Comparison of ENCODE assay signal across 13 cellular contexts in the genomic region with DNA sequence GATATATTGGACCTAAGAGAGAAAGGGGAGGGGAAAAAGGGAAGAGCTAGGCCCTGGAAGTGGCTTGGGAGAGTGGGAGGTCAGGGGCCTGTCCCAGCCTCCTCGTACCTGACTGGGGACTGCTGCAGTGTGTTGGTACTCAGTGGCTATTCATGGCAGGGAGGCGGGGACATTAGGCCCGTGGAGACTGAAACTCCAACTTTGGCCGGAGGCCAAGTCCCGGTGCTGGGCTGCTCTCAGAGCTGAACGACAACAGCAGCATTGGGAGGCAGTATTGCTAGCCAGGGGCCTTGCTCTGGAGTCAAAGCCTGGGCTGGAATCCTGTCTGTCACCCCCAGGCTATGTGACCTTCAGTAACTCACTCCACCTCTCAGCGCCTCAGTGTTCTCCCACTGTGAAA. TPM values are rescaled to one million over a fixed set of nuclear protein-coding genes. Genes with fewer than 3 reads are reported as not detected.
A peak's percentile ranks its signal among the peaks of the same experiment; 100 is the strongest.
DNase-seq lines count a peak whose midpoint lies in the region; ATAC-seq and TF ChIP-seq lines count a peak whose summit lies in the region.
"Had no signal": no experiment of that assay in that cellular context is flagged by ENCODE, and none has a peak within 500 bp of the region (broad histone marks: within the 10 kb centered on the region; RNA-seq: fewer than 3 reads in every experiment).

No MANE protein-coding gene starts in this region.

- intact Hi-C loops in esophagus muscularis mucosa (cut with DNase I) = no loop called here
- intact Hi-C loops in uterus (cut with DNase I; ENCODE audit: low total_unique reads) = no loop called here

- H3K36me3 Mint-ChIP-seq in T-cell = no peaks in the 10 kb centered on the region
- H3K36me3 Mint-ChIP-seq: immature natural killer cell had no signal

- no peak for ATAC-seq in T-cell (replicated peaks in 1 of 4)
- ATAC-seq: activated CD8-positive, alpha-beta memory T cell treated with anti-CD3 and anti-CD28 coated beads, Interleukin-2, amount 10 ng/mL, durations not matched to agents 7 days and 5 days had no signal

- peak overlapping the region; percentile 47 to 62 (median 57) for H3K27ac ChIP-seq in esophagus muscularis mucosa (replicated peaks in 1 of 4)
- peak overlapping the region; percentile 28 to 31 for H3K27ac ChIP-seq in uterus

- H3K9me3 ChIP-seq in esophagus muscularis mucosa (no peaks in the 10 kb centered on the region), uterus (no peaks in the 10 kb centered on the region)
- H3K9me3 ChIP-seq: prostate gland, vagina had no signal

- CTCF ChIA-PET in T-cell (lab: Charles Lee) = no interaction called here

- no peak overlapping the region for H3K4me3 ChIP-seq in esophagus muscularis mucosa
- no peak overlapping the region for H3K4me3 ChIP-seq in uterus
- H3K4me3 ChIP-seq: prostate gland, vagina had no signal

- H3K27me3 ChIP-seq in esophagus muscularis mucosa (no peaks in the 10 kb centered on the region), uterus (no peaks in the 10 kb centered on the region)
- H3K27me3 ChIP-seq: vagina had no signal

- TF ChIP-seq EP300 in esophagus muscularis mucosa (IDR thresholded peaks at IDR 0.05) = no peak

- peaks cover 0 to 4% (median 2%) of the 10 kb centered on the region in 3 donors for H3K4me1 Mint-ChIP-seq in T-cell

- no peak for TF ChIP-seq POLR2A in esophagus muscularis mucosa (IDR thresholded peaks at IDR 0.05; ENCODE audit: low read depth)
- TF ChIP-seq POLR2A in uterus (IDR thresholded peaks at IDR 0.05) = no peak

- TF ChIP-seq CTCF in esophagus muscularis mucosa (IDR thresholded peaks at IDR 0.05) (no peak), uterus (IDR thresholded peaks at IDR 0.05) (no peak)

- no peak overlapping the region for H3K27ac Mint-ChIP-seq in T-cell
- H3K27ac Mint-ChIP-seq: activated CD8-positive, alpha-beta memory T cell treated with anti-CD3 and anti-CD28 coated beads, Interleukin-2, amount 10 ng/mL, durations not matched to agents 7 days and 5 days; immature natural killer cell had no signal

- H3K4me3 Mint-ChIP-seq in T-cell = no peak overlapping the region
- H3K4me3 Mint-ChIP-seq: activated CD8-positive, alpha-beta memory T cell treated with anti-CD3 and anti-CD28 coated beads, Interleukin-2, amount 10 ng/mL, durations not matched to agents 7 days and 5 days; immature natural killer cell had no signal

- POLR2A ChIA-PET in T-cell (lab: Charles Lee) = no interaction called here

- H3K4me1 ChIP-seq in esophagus muscularis mucosa (peaks cover 32 to 61% (median 54%) of the 10 kb centered on the region in 4 donors), uterus (no peaks in the 10 kb centered on the region)
- H3K4me1 ChIP-seq: prostate gland had no signal

- H3K36me3 ChIP-seq in esophagus muscularis mucosa = peaks cover 0 to 48% (median 21%) of the 10 kb centered on the region in 4 donors
- H3K36me3 ChIP-seq in uterus = no peaks in the 10 kb centered on the region
- H3K36me3 ChIP-seq: prostate gland had no signal

- DNase-seq in NCI-H748 (lab: John Stamatoyannopoulos, UW; ENCODE audit: unreplicated experiment) (peak; percentile 18), NCI-H748 treated with DMSO at 0.1 percent for 48 hours (lab: John Stamatoyannopoulos, UW) (no peak), esophagus muscularis mucosa (ENCODE audit: extremely low spot score) (no peak), medulla oblongata (ENCODE audit: extremely low spot score) (peak; percentile 84), uterus (peak; percentile 55 to 61), GDM1 (lab: John Stamatoyannopoulos, UW) (no peak), T-cell (no peak), COLO829 (ENCODE audit: low spot score) (no peak)
- DNase-seq: activated CD8-positive, alpha-beta memory T cell treated with anti-CD3 and anti-CD28 coated beads, Interleukin-2, amount 10 ng/mL, durations not matched to agents 7 days and 5 days; immature natural killer cell; T-helper 2 cell had no signal

- peaks cover 0 to 6% of the 10 kb centered on the region in 2 donors for H3K27me3 Mint-ChIP-seq in T-cell

- 32% methylated on average over 6 of the region's 7 CpGs for WGBS in esophagus muscularis mucosa

- no peaks in the 10 kb centered on the region for H3K9me3 Mint-ChIP-seq in T-cell

RNA-seq across cellular contexts. Expression of gene NEURL1B, which starts 37.8 kb away (rescaled TPM):
- 10 to 100 TPM; 34.1 to 87.1 (median 60.2) TPM for total RNA-seq in esophagus muscularis mucosa
- 100 to 1,000 TPM in 1 of 4 donors, 10 to 100 TPM in 3; 51.1 to 136 (median 74.1) TPM for total RNA-seq in uterus
- total RNA-seq in T-cell = under 1 TPM; 0.07 to 0.64 (median 0.20) TPM

Comparison
In these comparisons a context has a peak if more than half of its experiments do, and no peak if none do; other contexts are left out.
1. DNase-seq: peak in NCI-H748 (single experiment), medulla oblongata (single experiment) and uterus (2 of 2); none in NCI-H748 treated with DMSO at 0.1 percent for 48 hours (single experiment), esophagus muscularis mucosa (single experiment), GDM1 (single experiment), T-cell (0 of 34) and COLO829 (single experiment).
2. RNA of gene NEURL1B, which starts 37.8 kb away (total RNA-seq): 51.1 to 136 TPM in uterus and 34.1 to 87.1 TPM in esophagus muscularis mucosa; 0.07 to 0.64 TPM in T-cell; every median in the first group is over 10 times any median in the second.